ENCODE assay signal across 8 cellular contexts in genomic region chr6:20092071-20092566, GRCh38.
DNase-seq lines count a peak whose midpoint lies in the region; ATAC-seq, FAIRE-seq and TF ChIP-seq lines count a peak whose summit lies in the region.

No MANE protein-coding gene starts in this region.

- no peaks in the 10 kb centered on the region for H3K36me3 ChIP-seq in astrocyte (ENCODE audit: insufficient read depth, low read length)
- H3K36me3 ChIP-seq in thoracic aorta: no peaks in the 10 kb centered on the region

- DNase-seq in EL: peak; percentile 49
- peak; percentile 35 for DNase-seq in HEK293T (ENCODE audit: extremely low spot score)
- DNase-seq in NCI-H2196 (lab: John Stamatoyannopoulos, UW; ENCODE audit: unreplicated experiment): peak; percentile 59
- DNase-seq in astrocyte (ENCODE audit: low read depth): peak; percentile 34
- peak; percentile 51 for DNase-seq in iPS-NIHi7 (ENCODE audit: extremely low spot score)
- DNase-seq in thoracic aorta (ENCODE audit: low spot score): no peak

- H3K27me3 Mint-ChIP-seq in astrocyte (ENCODE audit: low read depth, unreplicated experiment): no peaks in the 10 kb centered on the region

- TF ChIP-seq CTCF in astrocyte (IDR thresholded peaks at IDR 0.05; ENCODE audit: insufficient read depth, low read depth, low read length): peak; percentile 62
- peak; percentile 78 for TF ChIP-seq CTCF in thoracic aorta (IDR thresholded peaks at IDR 0.05)

- no peaks in the 10 kb centered on the region for H3K79me2 ChIP-seq in astrocyte (ENCODE audit: insufficient read depth, low read length)

- H3K27me3 ChIP-seq in astrocyte (ENCODE audit: insufficient read depth, low read length) (no peaks in the 10 kb centered on the region), thoracic aorta (replicated peaks; ENCODE audit: insufficient read depth) (no peaks in the 10 kb centered on the region)

- H3K9ac ChIP-seq in astrocyte (ENCODE audit: low read length): no peak overlapping the region

- POLR2A ChIA-PET in HEK293T (lab: Yijun Ruan, JAX): no interaction called here

- ATAC-seq in thoracic aorta (ENCODE audit: insufficient number of reproducible peaks, low FRiP score, low read depth): no peak
- no peak for ATAC-seq in GM21717 (IDR thresholded peaks at IDR 0.05; ENCODE audit: unreplicated experiment)
- ATAC-seq in HG02610 (IDR thresholded peaks at IDR 0.05; ENCODE audit: unreplicated experiment): no peak

- no peak overlapping the region for H3K27ac ChIP-seq in astrocyte (ENCODE audit: low read depth, low read length)
- H3K27ac ChIP-seq in thoracic aorta: no peak overlapping the region

- H3K4me2 ChIP-seq in astrocyte (ENCODE audit: low read length): no peak overlapping the region

- no peak overlapping the region for H3K4me3 Mint-ChIP-seq in astrocyte (ENCODE audit: unreplicated experiment)

- H3K4me3 ChIP-seq in astrocyte (ENCODE audit: insufficient read depth, low read depth, low read length) (no peak overlapping the region), thoracic aorta (no peak overlapping the region)

- no peaks in the 10 kb centered on the region for H4K20me1 ChIP-seq in astrocyte (ENCODE audit: insufficient read depth, low read length)

- no peak overlapping the region for H3K27ac Mint-ChIP-seq in astrocyte (ENCODE audit: unreplicated experiment)

- H3K9me3 ChIP-seq in astrocyte (ENCODE audit: insufficient read depth, low read depth, low read length) (no peaks in the 10 kb centered on the region), thoracic aorta (no peaks in the 10 kb centered on the region)

- H3K4me1 ChIP-seq in astrocyte (ENCODE audit: insufficient read depth, low read length) (no peaks in the 10 kb centered on the region), thoracic aorta (ENCODE audit: control insufficient read depth in 1 of 2, low read depth in 2 of 2) (no peaks in the 10 kb centered on the region)

- no peak overlapping the region for H2AFZ ChIP-seq in astrocyte (ENCODE audit: low read depth, low read length)

- peaks cover 1% of the 10 kb centered on the region for H3K9me3 Mint-ChIP-seq in astrocyte (ENCODE audit: unreplicated experiment)

- FAIRE-seq in astrocyte (lab: Jason Lieb, UNC): peak; percentile 93

- H3K4me1 Mint-ChIP-seq in astrocyte (ENCODE audit: low read depth, unreplicated experiment): no peaks in the 10 kb centered on the region

- no peaks in the 10 kb centered on the region for H3K36me3 Mint-ChIP-seq in astrocyte (ENCODE audit: low read depth, unreplicated experiment)

- CTCF ChIA-PET in HEK293T (lab: Yijun Ruan, JAX): interaction anchor here (0.6 to 4.4 kb wide), 5 partner anchors 31 to 436 kb away, joined by 3 to 36 read pairs (median 3); no protein-coding TSS in a partner anchor

TF ChIP-seq in HEK293T, 16 proteins besides CTCF, POLR2A, EP300 and RAD21:
- no peak for TF ChIP-seq ARNT (IDR thresholded peaks at IDR 0.05)
- no peak for TF ChIP-seq FOXM1 (IDR thresholded peaks at IDR 0.05; ENCODE audit: borderline replicate concordance)
- TF ChIP-seq PKNOX1 (IDR thresholded peaks at IDR 0.05): peak; percentile 57; the same call in 1 of the 2 replicates
- TF ChIP-seq SUZ12 (IDR thresholded peaks at IDR 0.05): no peak
TF ChIP-seq in HEK293T: peak in this region for 1.
